23 cellular contexts compared by ENCODE assay signal in the genomic region with DNA sequence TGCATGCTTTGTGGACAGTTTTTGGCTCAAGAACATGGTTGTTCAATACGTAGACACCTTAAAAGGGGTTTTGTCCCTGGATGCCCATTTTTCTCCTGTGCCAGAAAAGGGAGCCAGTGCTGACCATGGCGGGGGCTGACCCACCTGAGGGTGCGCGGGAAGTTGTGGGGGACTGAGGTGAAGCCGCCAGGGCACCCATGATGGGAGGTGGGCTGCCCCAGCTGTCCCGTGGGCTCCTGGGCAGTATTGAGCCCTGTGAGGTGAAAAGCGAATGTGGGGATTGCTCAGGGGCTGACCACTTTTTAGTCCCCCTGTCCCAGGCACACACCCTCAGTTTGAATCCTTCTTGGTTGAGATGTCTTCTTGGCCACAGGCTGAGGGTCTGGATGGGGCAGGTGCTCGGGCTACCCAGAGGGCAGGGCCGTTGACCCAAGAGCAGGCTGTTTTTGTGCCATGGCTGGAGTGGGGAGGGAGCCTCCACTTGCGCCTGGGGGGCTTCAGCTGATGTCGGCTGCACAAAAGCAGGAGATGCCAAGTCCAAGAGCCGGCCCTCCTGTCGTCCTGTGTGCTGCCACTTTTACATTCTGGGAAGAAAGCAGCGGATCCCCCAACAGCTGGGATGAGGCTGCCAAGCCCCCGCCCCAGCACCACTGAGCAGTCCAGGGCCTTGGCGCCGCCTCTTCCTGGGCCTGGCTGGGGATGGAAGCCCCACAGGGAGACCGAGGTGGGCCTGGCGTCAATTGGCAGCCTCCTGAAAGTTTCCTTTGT.
A peak's percentile ranks its signal among the peaks of the same experiment; 100 is the strongest.
DNase-seq lines count a peak whose midpoint lies in the region; ATAC-seq, FAIRE-seq and TF ChIP-seq lines count a peak whose summit lies in the region.
"Had no signal": no experiment of that assay in that cellular context is flagged by ENCODE, and none has a peak within 500 bp of the region (broad histone marks: within the 10 kb centered on the region; RNA-seq: fewer than 3 reads in every experiment).

No MANE protein-coding gene starts in this region.

- H3K4me2 ChIP-seq in HepG2 (ENCODE audit: low read depth, low read length) = no peak overlapping the region
- H3K4me2 ChIP-seq: hepatocyte had no signal

- no TSS peak for BruUV-seq in HepG2 (replicated peaks; lab: Mats Ljungman, UMichigan)

- H3K4me3 ChIP-seq in HepG2 (replicated peaks in 1 of 3; ENCODE audit: insufficient read depth in 1 of 3, low read depth in 2 of 3, low read length in 3 of 3) (no peak overlapping the region), right lobe of liver (no peak overlapping the region), ovary (no peak overlapping the region), brain microvascular endothelial cell (ENCODE audit: low read depth, low read length) (no peak overlapping the region)
- H3K4me3 ChIP-seq: hepatocyte, prostate gland, thoracic aorta had no signal

- no peaks in the 10 kb centered on the region for H3K36me3 Mint-ChIP-seq in chondrocyte (ENCODE audit: low read depth)
- H3K36me3 Mint-ChIP-seq: activated naive CD4-positive, alpha-beta T cell treated with anti-CD3 and anti-CD28 coated beads, Interleukin-2, amount 10 ng/mL, durations not matched to agents 7 days and 5 days; CD8-positive, alpha-beta T cell; memory B cell; naive B cell; T-cell had no signal

- H3K27me3 Mint-ChIP-seq in chondrocyte (ENCODE audit: low read depth) = peaks cover 9% of the 10 kb centered on the region
- H3K27me3 Mint-ChIP-seq: activated naive CD4-positive, alpha-beta T cell treated with anti-CD3 and anti-CD28 coated beads, Interleukin-2, amount 10 ng/mL, durations not matched to agents 7 days and 5 days; T-cell had no signal

- POLR2A ChIA-PET in HepG2 (lab: Yijun Ruan, JAX) = interaction anchor here (1.6 kb wide), 1 partner anchor 170 kb away, joined by 5 read pairs; a partner anchor contains a TSS

- no peak overlapping the region for H3K9ac ChIP-seq in HepG2 (ENCODE audit: insufficient read depth, low read depth, low read length)

- no peaks in the 10 kb centered on the region for H3K9me3 Mint-ChIP-seq in chondrocyte (ENCODE audit: low read depth)
- H3K9me3 Mint-ChIP-seq: activated naive CD4-positive, alpha-beta T cell treated with anti-CD3 and anti-CD28 coated beads, Interleukin-2, amount 10 ng/mL, durations not matched to agents 7 days and 5 days; CD8-positive, alpha-beta T cell; memory B cell; naive B cell; T-cell had no signal

- ATAC-seq in HepG2 = no peak
- no peak for ATAC-seq in right lobe of liver
- no peak for ATAC-seq in GM18520 (IDR thresholded peaks at IDR 0.05; ENCODE audit: unreplicated experiment)
- ATAC-seq: CD8-positive, alpha-beta T cell; T-cell had no signal

- H3K27ac ChIP-seq in HepG2 (ENCODE audit: extremely low read length, insufficient read depth, low read length) (no peak overlapping the region), right lobe of liver (no peak overlapping the region), ovary (no peak overlapping the region), brain microvascular endothelial cell (no peak overlapping the region)
- H3K27ac ChIP-seq: hepatocyte had no signal

- FAIRE-seq in HepG2 (lab: Jason Lieb, UNC) = no peak
- FAIRE-seq: astrocyte, endothelial cell of umbilical vein, GM18507, HTR-8/SVneo, islet of Langerhans had no signal

- TF ChIP-seq RAD21 in HepG2 (CRISPR knock-in tag; IDR thresholded peaks at IDR 0.05) = no peak

- WGBS in HepG2 (ENCODE audit: low lambda C conversion rate) = 100% methylated on average over 11 of the region's 19 CpGs
- WGBS in right lobe of liver (ENCODE audit: insufficient coverage, low coverage, low lambda C conversion rate, missing lambda C conversion rate) = 52% methylated on average over 2 of the region's 19 CpGs
- WGBS in ovary, 3 donors = 91 to 95% (median 93%) methylated on average over 17 to 19 of the region's 19 CpGs

- H3K4me3 Mint-ChIP-seq in chondrocyte (ENCODE audit: unreplicated experiment) = no peak overlapping the region
- H3K4me3 Mint-ChIP-seq: activated naive CD4-positive, alpha-beta T cell treated with anti-CD3 and anti-CD28 coated beads, Interleukin-2, amount 10 ng/mL, durations not matched to agents 7 days and 5 days; CD8-positive, alpha-beta T cell; memory B cell; naive B cell; T-cell had no signal

- TF ChIP-seq POLR2A in HepG2 (IDR thresholded peaks at IDR 0.05; ENCODE audit: insufficient read depth in 1 of 2, low read depth in 2 of 2, low read length in 2 of 2) (no peak), right lobe of liver (IDR thresholded peaks at IDR 0.05) (no peak), ovary (IDR thresholded peaks at IDR 0.05) (no peak)

- H3K27ac Mint-ChIP-seq in chondrocyte (ENCODE audit: unreplicated experiment) = no peak overlapping the region
- H3K27ac Mint-ChIP-seq: activated naive CD4-positive, alpha-beta T cell treated with anti-CD3 and anti-CD28 coated beads, Interleukin-2, amount 10 ng/mL, durations not matched to agents 7 days and 5 days; CD8-positive, alpha-beta T cell; memory B cell; naive B cell; T-cell had no signal

- H3K9me3 ChIP-seq in HepG2 (ENCODE audit: low read length) = no peaks in the 10 kb centered on the region
- H3K9me3 ChIP-seq in right lobe of liver = no peaks in the 10 kb centered on the region
- no peaks in the 10 kb centered on the region for H3K9me3 ChIP-seq in ovary
- H3K9me3 ChIP-seq: prostate gland, thoracic aorta had no signal

- no peaks in the 10 kb centered on the region for H3K27me3 ChIP-seq in HepG2 (ENCODE audit: control insufficient read depth in 1 of 2, insufficient read depth in 2 of 2, low read length in 2 of 2)
- H3K27me3 ChIP-seq in right lobe of liver = no peaks in the 10 kb centered on the region
- H3K27me3 ChIP-seq in ovary = no peaks in the 10 kb centered on the region
- no peaks in the 10 kb centered on the region for H3K27me3 ChIP-seq in brain microvascular endothelial cell (replicated peaks)
- H3K27me3 ChIP-seq: hepatocyte had no signal

- TF ChIP-seq EP300 in HepG2 (IDR thresholded peaks at IDR 0.05; ENCODE audit: low read depth in 2 of 2, low read length in 2 of 2) (no peak), HepG2 (CRISPR knock-in tag; IDR thresholded peaks at IDR 0.05; ENCODE audit: borderline replicate concordance) (no peak), ovary (IDR thresholded peaks at IDR 0.05) (no peak)

- no peak for TF ChIP-seq CTCF in HepG2 (CRISPR knock-in tag; IDR thresholded peaks at IDR 0.05)
- TF ChIP-seq CTCF in right lobe of liver (IDR thresholded peaks at IDR 0.05) = no peak
- TF ChIP-seq CTCF in chondrocyte (IDR thresholded peaks at IDR 0.05) = no peak
- TF ChIP-seq CTCF in ovary (IDR thresholded peaks at IDR 0.05) = no peak
- TF ChIP-seq CTCF in brain microvascular endothelial cell (IDR thresholded peaks at IDR 0.05; ENCODE audit: low read depth, low read length, missing control alignments) = no peak

- intact Hi-C loops in HepG2 (cut with micrococcal nuclease; ENCODE audit: unreplicated experiment) (no loop called here), right lobe of liver (cut with DNase I) (loop anchor here (5.0 to 10.0 kb wide), 3 partner anchors 189 to 299 kb away; no protein-coding TSS in a partner anchor), ovary (cut with DNase I) (loop anchor here (5.0 to 10.0 kb wide), 4 partner anchors 129 to 302 kb away; no protein-coding TSS in a partner anchor)

- H4K20me1 ChIP-seq in HepG2 (ENCODE audit: insufficient read depth, low read length) = no peaks in the 10 kb centered on the region

- H3K79me2 ChIP-seq in HepG2 (ENCODE audit: insufficient read depth, low read length) = no peaks in the 10 kb centered on the region
- H3K79me2 ChIP-seq: hepatocyte had no signal

- CTCF ChIA-PET in HepG2 (lab: Yijun Ruan, JAX; ENCODE audit: low intra/inter-chr PET ratio, low total read pairs) = interaction anchor here (1.2 to 3.5 kb wide), 6 partner anchors 27 to 195 kb away, joined by 5 to 23 read pairs (median 8); no protein-coding TSS in a partner anchor

- in situ Hi-C loops in HepG2 (cut with HindIII; ENCODE audit: extremely low pct_ligation_motif_present, low pct_unique_long_range_greater_than_20kb) (loop anchor here (5.0 to 10.0 kb wide), 2 partner anchors 49 to 142 kb away; no protein-coding TSS in a partner anchor), brain microvascular endothelial cell (cut with HindIII; ENCODE audit: low pct_ligation_motif_present, low sequenced_read_pairs) (no loop called here)

- H3K4me1 ChIP-seq in HepG2 (ENCODE audit: insufficient read depth, low read length) = peaks cover 53% of the 10 kb centered on the region
- H3K4me1 ChIP-seq in right lobe of liver = no peaks in the 10 kb centered on the region
- H3K4me1 ChIP-seq in ovary (ENCODE audit: insufficient read depth) = peaks cover 4% of the 10 kb centered on the region
- H3K4me1 ChIP-seq: prostate gland had no signal

- no peak for DNase-seq in HepG2 (ENCODE audit: low spot score)
- DNase-seq in right lobe of liver = no peak
- peak; percentile 75 for DNase-seq in chondrocyte (ENCODE audit: low spot score)
- peak in 3 of 5 donors; percentile 2 to 29 (median 4) for DNase-seq in ovary
- DNase-seq in ureter (ENCODE audit: low spot score) = peak; percentile 42
- DNase-seq in activated CD4-positive, alpha-beta T cell treated with anti-CD3 and anti-CD28 coated beads for 1 hour = no peak
- DNase-seq in brain microvascular endothelial cell = no peak
- DNase-seq: activated T-cell treated with anti-CD3 and anti-CD28 coated beads, Interleukin-2, amount 50 U/mL, for 1 hour; naive B cell; NCI-H2081 treated with DMSO at 0.1 percent for 48 hours had no signal

- no peaks in the 10 kb centered on the region; a peak in 1 of 5 replicates for H3K36me3 ChIP-seq in HepG2 (replicated peaks in 1 of 2; ENCODE audit: control insufficient read depth in 1 of 2, insufficient read depth in 2 of 2, low read length in 2 of 2)
- no peaks in the 10 kb centered on the region for H3K36me3 ChIP-seq in right lobe of liver
- no peaks in the 10 kb centered on the region for H3K36me3 ChIP-seq in ovary
- H3K36me3 ChIP-seq in brain microvascular endothelial cell (replicated peaks) = no peaks in the 10 kb centered on the region
- H3K36me3 ChIP-seq: prostate gland, thoracic aorta had no signal

- H3K4me1 Mint-ChIP-seq in chondrocyte (ENCODE audit: low read depth) = no peaks in the 10 kb centered on the region
- H3K4me1 Mint-ChIP-seq: memory B cell had no signal

- no peak overlapping the region for H2AFZ ChIP-seq in HepG2 (ENCODE audit: low read length)
- H2AFZ ChIP-seq: hepatocyte had no signal

Comparison
In these comparisons a context has a peak if more than half of its experiments do, and no peak if none do; other contexts are left out.
1. DNase-seq: peak in chondrocyte (single experiment), ovary (3 of 5) and ureter (single experiment); none in HepG2 (single experiment), right lobe of liver (0 of 3), activated CD4-positive, alpha-beta T cell treated with anti-CD3 and anti-CD28 coated beads for 1 hour (single experiment) and brain microvascular endothelial cell (single experiment).